Comparison of ENCODE assay signal across 8 cellular contexts in the genomic region with DNA sequence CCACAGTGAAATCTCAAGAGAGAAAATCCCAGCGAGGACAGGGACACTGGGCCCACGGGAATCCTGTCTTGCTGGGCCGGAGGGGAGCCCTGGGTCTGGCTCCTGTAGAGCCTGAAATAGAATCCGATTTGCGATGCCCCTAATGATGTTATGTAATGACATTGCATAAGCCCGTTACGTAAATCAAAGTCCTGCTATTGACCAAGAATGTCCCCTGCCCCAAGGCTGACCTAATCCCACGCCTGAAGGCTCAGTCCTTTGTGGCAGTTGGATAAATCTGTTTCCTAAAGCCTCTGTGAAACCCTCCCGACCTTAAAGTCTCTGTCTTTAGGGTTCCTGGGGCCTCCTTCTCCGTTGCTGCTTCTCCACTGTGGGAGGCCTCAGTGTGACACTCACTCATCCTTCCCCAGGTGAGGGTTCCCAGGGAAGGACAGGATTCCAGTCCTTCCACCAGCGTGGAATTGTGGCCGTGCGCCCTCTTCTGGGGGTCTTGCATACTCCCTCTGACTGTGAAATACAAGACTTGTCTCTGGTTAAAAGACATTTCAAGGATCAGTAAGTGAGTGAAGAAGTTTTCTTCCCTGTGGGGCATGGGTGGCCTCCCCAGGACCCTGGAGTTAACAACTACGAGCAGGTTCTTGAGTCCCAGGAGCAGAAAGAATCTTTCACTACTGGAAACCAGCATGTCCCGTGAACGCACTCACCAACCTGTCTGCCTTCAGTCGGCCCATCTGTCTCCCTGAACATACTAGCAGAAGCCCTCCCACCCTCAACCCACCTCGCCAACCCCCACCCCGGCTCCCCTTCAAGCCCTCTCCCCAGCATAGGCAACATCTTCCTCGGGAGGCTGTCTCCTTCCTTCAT. TPM values are rescaled to one million over a fixed set of nuclear protein-coding genes. Genes with fewer than 3 reads are reported as not detected.
DNase-seq lines count a peak whose midpoint lies in the region; ATAC-seq, FAIRE-seq and TF ChIP-seq lines count a peak whose summit lies in the region.

No MANE protein-coding gene starts in this region.

- no peaks in the 10 kb centered on the region; the same call in 1 of the 2 replicates for H4K20me1 ChIP-seq in K562 (replicated peaks; ENCODE audit: control insufficient read depth, insufficient read depth, low read length)

- CTCF ChIA-PET in BJ (lab: Yijun Ruan, JAX) (interaction anchor here (0.6 to 4.4 kb wide), 5 partner anchors 8 to 91 kb away, joined by 3 to 28 read pairs (median 6); no protein-coding TSS in a partner anchor), K562 (lab: Yijun Ruan, JAX; ENCODE audit: low intra/inter-chr PET ratio) (interaction anchor here (0.6 to 2.0 kb wide), 4 partner anchors 12 to 696 kb away, joined by 3 to 14 read pairs (median 4); no protein-coding TSS in a partner anchor)

- peak; percentile 55 to 83 for TF ChIP-seq RAD21 in K562 (CRISPR knock-in tag; conservative IDR thresholded peaks at IDR 0.05 in 1 of 2, IDR thresholded peaks at IDR 0.05 in 1 of 2)

- DNase-seq in BJ (ENCODE audit: low read depth), result no peak
- peak; percentile 46 for DNase-seq in HK-2 (ENCODE audit: unreplicated experiment)
- peak; percentile 70 to 80 (median 75) for DNase-seq in K562 (ENCODE audit: extremely low read depth in 1 of 4, low spot score in 3 of 4)
- no peak for DNase-seq in right lobe of liver
- DNase-seq in stimulated activated CD8-positive, alpha-beta memory T cell treated with anti-CD3 and anti-CD28 coated beads, Interleukin-4, amount 100 ng/mL, for 48 hours, result no peak
- no peak for DNase-seq in NCI-H187 treated with DMSO at 0.1 percent for 48 hours (lab: John Stamatoyannopoulos, UW)

- intact Hi-C loops in K562 (cut with micrococcal nuclease), result loop anchor here (1.0 to 2.0 kb wide), 2 partner anchors 17 to 34 kb away; no protein-coding TSS in a partner anchor
- intact Hi-C loops in right lobe of liver (cut with DNase I), result no loop called here

- H3K4me3 ChIP-seq in BJ (ENCODE audit: low read depth, low read length), result no peak overlapping the region
- no peak overlapping the region for H3K4me3 ChIP-seq in K562
- no peak overlapping the region for H3K4me3 ChIP-seq in right lobe of liver

- POLR2A ChIA-PET in BJ (lab: Charles Lee), result interaction anchor here (0.6 kb wide), 1 partner anchor 130 kb away, joined by 14 read pairs; no protein-coding TSS in a partner anchor
- POLR2A ChIA-PET in K562 (lab: Yijun Ruan, JAX), result no interaction called here

- H3K79me2 ChIP-seq in K562 (ENCODE audit: control insufficient read depth, insufficient read depth, low read length), result no peaks in the 10 kb centered on the region

- peaks cover 4% of the 10 kb centered on the region for H3K27me3 ChIP-seq in BJ (ENCODE audit: control insufficient read depth, insufficient read depth, low read length)
- H3K27me3 ChIP-seq in K562 (ENCODE audit: control insufficient read depth in 2 of 2, insufficient read depth in 2 of 2, low read length in 2 of 2), result peaks cover 3% of the 10 kb centered on the region in 2 experiments; a peak in 1 of 5 replicates
- H3K27me3 ChIP-seq in right lobe of liver, result no peaks in the 10 kb centered on the region

- no peaks in the 10 kb centered on the region for H3K9me3 ChIP-seq in K562 (replicated peaks; ENCODE audit: control insufficient read depth, insufficient read depth, low read depth, low read length)
- H3K9me3 ChIP-seq in right lobe of liver, result no peaks in the 10 kb centered on the region

- H3K9ac ChIP-seq in K562 (ENCODE audit: insufficient read depth in 1 of 2, low read depth in 2 of 2, low read length in 2 of 2), result no peak overlapping the region

- in situ Hi-C loops in K562 (cut with MboI), result no loop called here

- FAIRE-seq in K562 (lab: Jason Lieb, UNC), result peak; percentile 89

- WGBS in K562 (ENCODE audit: insufficient coverage, low coverage, missing lambda C conversion rate), result 32% methylated on average over 20 of the region's 20 CpGs
- 45% methylated on average over 12 of the region's 20 CpGs for WGBS in right lobe of liver (ENCODE audit: insufficient coverage, low coverage, low lambda C conversion rate, missing lambda C conversion rate)

- no peak for TF ChIP-seq EP300 in K562 (IDR thresholded peaks at IDR 0.05; ENCODE audit: low read length)

- H3K27ac ChIP-seq in K562 (ENCODE audit: extremely low read depth, low read depth, low read length) (no peak overlapping the region), right lobe of liver (no peak overlapping the region)

- BruUV-seq in K562 (replicated peaks; lab: Mats Ljungman, UMichigan), result no TSS peak

- no peaks in the 10 kb centered on the region for H3K9me1 ChIP-seq in K562 (ENCODE audit: control insufficient read depth, insufficient read depth, low read length)

- TF ChIP-seq POLR2A in K562 (conservative IDR thresholded peaks at IDR 0.05) (no peak), right lobe of liver (IDR thresholded peaks at IDR 0.05) (no peak)

- peak; percentile 89 for ATAC-seq in K562
- ATAC-seq in right lobe of liver, result peak; percentile 64 to 82 (median 74)
- no peak for ATAC-seq in HG02870 (IDR thresholded peaks at IDR 0.05; ENCODE audit: unreplicated experiment)
- ATAC-seq in GM18498 (IDR thresholded peaks at IDR 0.05; ENCODE audit: unreplicated experiment), result no peak

- TF ChIP-seq CTCF in BJ (IDR thresholded peaks at IDR 0.05; ENCODE audit: insufficient read depth, low read depth, low read length) (peak; percentile 78), K562 (IDR thresholded peaks at IDR 0.05 in 2 of 3, conservative IDR thresholded peaks at IDR 0.05 in 1 of 3; ENCODE audit: insufficient read depth in 2 of 3, low read depth in 1 of 3, low read length in 3 of 3) (peak; percentile 88 to 96 (median 89)), right lobe of liver (IDR thresholded peaks at IDR 0.05) (peak; percentile 31 to 54 (median 48))

- peaks cover 3 to 12% of the 10 kb centered on the region in 2 experiments; a peak in 4 of 5 replicates for H3K4me1 ChIP-seq in K562 (replicated peaks in 1 of 2; ENCODE audit: control insufficient read depth in 2 of 2, insufficient read depth in 2 of 2, low read length in 2 of 2)
- peaks cover 0 to 7% (median 0%) of the 10 kb centered on the region in 4 donors for H3K4me1 ChIP-seq in right lobe of liver

- H3K36me3 ChIP-seq in BJ (ENCODE audit: control insufficient read depth, insufficient read depth, low read length) (no peaks in the 10 kb centered on the region), K562 (ENCODE audit: control insufficient read depth, insufficient read depth, low read length) (no peaks in the 10 kb centered on the region), right lobe of liver (no peaks in the 10 kb centered on the region)

- H3K4me2 ChIP-seq in K562 (ENCODE audit: insufficient read depth, low read length), result no peak overlapping the region

- H2AFZ ChIP-seq in K562 (ENCODE audit: low read depth, low read length), result peak overlapping the region; percentile 58

TF ChIP-seq in K562, 482 proteins besides CTCF, POLR2A, EP300 and RAD21 (continues in another document):
- TF ChIP-seq ZNF263 (CRISPR knock-in tag; IDR thresholded peaks at IDR 0.05; ENCODE audit: borderline replicate concordance), result peak; percentile 31; the same call in 1 of the 2 replicates
- TF ChIP-seq CEBPB (tag; IDR thresholded peaks at IDR 0.05), result 0 out of 2 replicates have a peak, but pooled peaks have one; percentile 25
- peak in 1 of 2 experiments; percentile 38; a peak in 1 of 4 replicates for TF ChIP-seq RCOR1 (IDR thresholded peaks at IDR 0.05; ENCODE audit: borderline replicate concordance in 1 of 2, low read depth in 2 of 2, low read length in 2 of 2)
- TF ChIP-seq KLF16 (IDR thresholded peaks at IDR 0.05), result 0 out of 2 replicates have a peak, but pooled peaks have one; percentile 32
- TF ChIP-seq CC2D1A (IDR thresholded peaks at IDR 0.05), result 0 out of 2 replicates have a peak, but pooled peaks have one; percentile 28
- no peak for TF ChIP-seq DPF2 (IDR thresholded peaks at IDR 0.05)
- peak; percentile 51; the same call in 1 of the 2 replicates for TF ChIP-seq ZNF134 (CRISPR knock-in tag; conservative IDR thresholded peaks at IDR 0.05)

RNA-seq across cellular contexts. Expression of gene ZNF467, which starts 19.8 kb away (rescaled TPM):
- 0.92 and 1.6 TPM in 2 replicates for polyA plus RNA-seq in BJ (2011; rRNA removed)
- 0.36 and 0.47 TPM in 2 replicates for polyA minus RNA-seq in BJ (2011; rRNA and poly(A)+ RNA removed)
- 3.6 and 10.3 TPM in 2 replicates for total RNA-seq in K562 (2011; cell fraction: chromatin; rRNA removed; ENCODE audit: low replicate concordance)
- 7.6 and 11.7 TPM in 2 replicates for total RNA-seq in K562 (2011; cell fraction: nucleolus; rRNA removed)
- total RNA-seq in K562 (2011; cell fraction: nucleoplasm; rRNA removed), result 5.1 and 5.6 TPM in 2 replicates
- 2.8 and 4.6 TPM in 2 replicates for total RNA-seq in K562 (2014; rRNA removed)
- 0.80 and 1.3 TPM in 2 replicates for total RNA-seq in K562 (2014; rRNA removed; fragmentation: Illumina TruSeq; extraction: Trizol)
- total RNA-seq in K562 (2015; rRNA removed; fragmentation: Illumina TruSeq; extraction: Trizol), result 1.6 and 2.0 TPM in 2 replicates
- 14.2 and 16.2 TPM in 2 replicates for total RNA-seq in K562 (2021)
- polyA plus RNA-seq in K562 (2011; rRNA removed), result 2.4 and 3.9 TPM in 2 replicates
- 3.2 and 8.5 TPM in 2 replicates for polyA plus RNA-seq in K562 (2011; cell fraction: cytosol; rRNA removed)
- 17.0 and 31.8 TPM in 2 replicates for polyA plus RNA-seq in K562 (2011; cell fraction: nucleus; rRNA removed)
- 15.3 and 17.0 TPM in 2 replicates for polyA plus RNA-seq in K562 (2012)
- polyA plus RNA-seq in K562 (2014; fragmentation: Illumina TruSeq; extraction: Trizol), result 1.7 and 3.2 TPM in 2 replicates
- polyA plus RNA-seq in K562 (2014; fragmentation: Nextera tagmentation; extraction: Ambion mirVana), result under 1 TPM; 0.32 to 0.42 TPM
- 6.6 and 8.3 TPM in 2 replicates for polyA plus RNA-seq in K562 (2014; rRNA removed)
- polyA minus RNA-seq in K562 (2011; rRNA and poly(A)+ RNA removed), result 0.60 and 1.1 TPM in 2 replicates
- 7.6 and 15.2 TPM in 2 replicates for polyA minus RNA-seq in K562 (2011; cell fraction: cytosol; rRNA and poly(A)+ RNA removed)
- polyA minus RNA-seq in K562 (2011; cell fraction: nucleus; rRNA and poly(A)+ RNA removed), result 3.4 and 4.0 TPM in 2 replicates
- 10 to 100 TPM in 1 of 6 experiments, 1 to 10 TPM in 5; 3.6 to 14.6 (median 5.8) TPM for total RNA-seq in right lobe of liver

Comparison
In these comparisons a context has a peak if more than half of its experiments do, and no peak if none do; other contexts are left out.
1. DNase-seq: peak in HK-2 (single experiment) and K562 (4 of 4); none in BJ (single experiment), right lobe of liver (0 of 3), stimulated activated CD8-positive, alpha-beta memory T cell treated with anti-CD3 and anti-CD28 coated beads, Interleukin-4, amount 100 ng/mL, for 48 hours (single experiment) and NCI-H187 treated with DMSO at 0.1 percent for 48 hours (single experiment).
2. ATAC-seq: peak in K562 (single experiment) and right lobe of liver (4 of 4); none in HG02870 (single experiment) and GM18498 (single experiment).
3. Peak in every context shown above with its lines, with median percentiles within 50 percentile points of each other: CTCF ChIP-seq.